16 cellular contexts compared by ENCODE assay signal in the genomic region with DNA sequence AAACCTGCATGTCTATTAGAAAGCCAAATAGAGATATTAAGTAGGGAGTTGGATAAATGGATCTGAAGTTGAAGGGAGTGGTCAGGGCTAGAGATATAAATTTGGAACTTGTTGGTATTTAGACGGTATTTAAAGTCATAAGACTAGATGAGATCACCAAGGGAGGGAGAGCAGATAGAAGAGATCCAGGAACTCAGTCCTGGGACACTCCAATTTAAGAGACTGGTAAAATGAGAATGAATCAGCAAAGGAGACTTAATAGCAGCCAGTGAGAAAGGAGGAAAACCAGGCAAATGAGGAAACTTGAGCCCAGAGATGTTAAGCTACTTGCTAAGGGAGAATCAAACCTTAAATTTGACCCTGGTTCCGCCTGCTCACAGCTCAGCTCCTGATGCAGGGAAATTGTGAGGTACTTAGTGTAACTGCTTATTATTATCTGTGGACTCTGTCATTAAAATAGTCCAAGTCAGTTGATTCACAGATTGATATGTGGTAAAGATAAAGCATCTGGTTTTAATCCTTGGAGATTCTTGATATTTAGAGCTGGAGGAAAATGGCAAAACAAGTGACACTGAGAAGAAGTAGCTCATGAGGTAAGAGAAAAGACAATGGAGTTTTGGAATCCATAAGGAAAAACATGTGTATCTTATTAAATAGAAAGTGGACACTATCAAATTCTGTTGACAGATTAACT. TPM values are rescaled to one million over a fixed set of nuclear protein-coding genes. Genes with fewer than 3 reads are reported as not detected.
DNase-seq lines count a peak whose midpoint lies in the region; ATAC-seq and TF ChIP-seq lines count a peak whose summit lies in the region.
"Had no signal": no experiment of that assay in that cellular context is flagged by ENCODE, and none has a peak within 500 bp of the region (broad histone marks: within the 10 kb centered on the region; RNA-seq: fewer than 3 reads in every experiment).

No MANE protein-coding gene starts in this region.

- H3K9me3 ChIP-seq in left lung (peaks cover 0 to 28% of the 10 kb centered on the region in 2 donors), tibial artery (peaks cover 0 to 15% (median 13%) of the 10 kb centered on the region in 3 donors), right lobe of liver (no peaks in the 10 kb centered on the region)

- 51% methylated on average over 2 of the region's 2 CpGs for WGBS in right lobe of liver (ENCODE audit: insufficient coverage, low coverage, low lambda C conversion rate, missing lambda C conversion rate)

- H3K27ac ChIP-seq in left lung: peak overlapping the region in 1 of 2 donors; percentile 13
- peak overlapping the region; percentile 61 to 68 for H3K27ac ChIP-seq in tibial artery
- no peak overlapping the region for H3K27ac ChIP-seq in right lobe of liver

- H3K27me3 ChIP-seq in left lung (no peaks in the 10 kb centered on the region), tibial artery (no peaks in the 10 kb centered on the region), right lobe of liver (no peaks in the 10 kb centered on the region)

- H3K4me1 ChIP-seq in left lung (no peaks in the 10 kb centered on the region), tibial artery (peaks cover 0 to 32% (median 5%) of the 10 kb centered on the region in 4 donors), right lobe of liver (no peaks in the 10 kb centered on the region)

- ATAC-seq in left lung (peak; percentile 44), HG02870 (IDR thresholded peaks at IDR 0.05; ENCODE audit: unreplicated experiment) (no peak), HG03039 (IDR thresholded peaks at IDR 0.05; ENCODE audit: unreplicated experiment) (no peak), right lobe of liver (no peak)

- TF ChIP-seq CTCF in left lung (IDR thresholded peaks at IDR 0.05) (no peak), tibial artery (IDR thresholded peaks at IDR 0.05) (no peak), right lobe of liver (IDR thresholded peaks at IDR 0.05) (no peak)

- no peak for TF ChIP-seq POLR2A in right lobe of liver (IDR thresholded peaks at IDR 0.05)

- H3K4me3 ChIP-seq in left lung: no peak overlapping the region
- no peak overlapping the region for H3K4me3 ChIP-seq in tibial artery
- no peak overlapping the region for H3K4me3 ChIP-seq in right lobe of liver

- no peaks in the 10 kb centered on the region for H3K36me3 ChIP-seq in left lung
- H3K36me3 ChIP-seq in tibial artery: peaks cover 0 to 5% (median 0%) of the 10 kb centered on the region in 3 donors
- no peaks in the 10 kb centered on the region for H3K36me3 ChIP-seq in right lobe of liver

- intact Hi-C loops in left lung (cut with DNase I) (no loop called here), tibial artery (cut with DNase I; ENCODE audit: low total_unique reads) (no loop called here), right lobe of liver (cut with DNase I) (no loop called here)

- DNase-seq in GM04504 (ENCODE audit: low read depth) (peak; percentile 45), dedifferentiated amniotic fluid mesenchymal stem cell (ENCODE audit: extremely low spot score) (peak; percentile 46), left lung (no peak), tibial artery (no peak), SW 1271 (lab: John Stamatoyannopoulos, UW) (no peak), right lobe of liver (no peak)
- DNase-seq: activated CD4-positive, alpha-beta T cell treated with anti-CD3 and anti-CD28 coated beads for 4 hours; activated naive CD8-positive, alpha-beta T cell treated with anti-CD3 and anti-CD28 coated beads, Interleukin-2, amount 10 ng/mL, durations not matched to agents 7 days and 5 days; activated T-cell treated with anti-CD3 and anti-CD28 coated beads for 4 hours; CD4-positive, alpha-beta memory T cell; cortex of kidney; mesendoderm; T-helper 2 cell had no signal

RNA-seq across cellular contexts. Expression of a gene that starts 35.7 kb away (rescaled TPM):
- total RNA-seq in left lung: 100 to 1,000 TPM; 116 to 138 TPM
- 1 to 10 TPM; 1.5 to 4.9 (median 3.0) TPM for total RNA-seq in right lobe of liver
- total RNA-seq: CD4-positive, alpha-beta memory T cell; G401 had no signal

Comparison
In these comparisons a context has a peak if more than half of its experiments do, and no peak if none do; other contexts are left out.
1. DNase-seq: peak in GM04504 (single experiment) and dedifferentiated amniotic fluid mesenchymal stem cell (single experiment); none in left lung (0 of 2), tibial artery (0 of 2), SW 1271 (0 of 2) and right lobe of liver (0 of 3).
2. H3K27ac ChIP-seq: peak in tibial artery (2 of 2); none in right lobe of liver (0 of 3).
3. RNA of a gene that starts 35.7 kb away (total RNA-seq): 116 to 138 TPM in left lung; 1.5 to 4.9 TPM in right lobe of liver; every median in the first group is over 10 times any median in the second.